ENCODE assay signal across 8 cellular contexts in the genomic region with DNA sequence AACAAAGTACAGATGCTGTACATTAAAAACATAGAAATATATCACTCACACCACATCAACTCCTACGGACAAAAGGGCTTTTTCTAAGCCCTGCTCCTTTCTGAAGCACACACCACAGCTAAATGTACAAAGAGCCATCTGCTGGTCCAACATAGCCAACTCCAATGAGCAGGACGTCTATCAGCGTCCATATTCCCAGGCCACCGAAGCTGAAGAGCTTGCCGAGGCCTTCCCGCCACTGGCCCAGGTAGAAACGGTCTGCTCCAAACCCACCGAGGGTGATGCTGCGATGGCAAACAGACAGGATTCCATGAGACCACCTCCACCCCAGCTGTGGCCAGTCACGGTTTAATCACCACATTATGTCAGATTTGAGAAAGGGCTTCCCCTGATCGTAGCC. TPM values are rescaled to one million over a fixed set of nuclear protein-coding genes. Genes with fewer than 3 reads are reported as not detected.
DNase-seq lines count a peak whose midpoint lies in the region; TF ChIP-seq lines count a peak whose summit lies in the region.

No MANE protein-coding gene starts in this region.

- H3K18ac ChIP-seq in mesenchymal stem cell (ENCODE audit: low read depth in 1 of 2, low read length in 2 of 2) = no peak overlapping the region

- H3K4me3 ChIP-seq in A673 (ENCODE audit: low read depth, low read length, poor library complexity, severe bottlenecking) = peak overlapping the region; percentile 1
- H3K4me3 ChIP-seq in HUES48 (ENCODE audit: low read depth, low read length) = no peak overlapping the region
- H3K4me3 ChIP-seq in brain microvascular endothelial cell (ENCODE audit: low read depth, low read length) = no peak overlapping the region
- H3K4me3 ChIP-seq in mesenchymal stem cell (ENCODE audit: insufficient read depth in 1 of 2, low read depth in 1 of 2, low read length in 2 of 2) = no peak overlapping the region
- H3K4me3 ChIP-seq in H7 (ENCODE audit: insufficient read depth, low read depth, low read length) = no peak overlapping the region
- H3K4me3 ChIP-seq in tibial nerve = no peak overlapping the region

- no peaks in the 10 kb centered on the region for H3K9me3 ChIP-seq in A673 (ENCODE audit: low read depth, low read length, poor library complexity, severe bottlenecking)
- H3K9me3 ChIP-seq in HUES48 (ENCODE audit: control insufficient read depth, insufficient read depth, low read length) = no peaks in the 10 kb centered on the region
- H3K9me3 ChIP-seq in mesenchymal stem cell (ENCODE audit: control insufficient read depth, low read length) = no peaks in the 10 kb centered on the region
- H3K9me3 ChIP-seq in tibial nerve = no peaks in the 10 kb centered on the region

- TF ChIP-seq EP300 in tibial nerve (IDR thresholded peaks at IDR 0.05) = no peak

- H2BK5ac ChIP-seq in mesenchymal stem cell (ENCODE audit: low read depth, low read length, poor library complexity, severe bottlenecking) = no peak overlapping the region

- peak overlapping the region in 1 of 2 experiments; percentile 24 for H3K4ac ChIP-seq in mesenchymal stem cell (ENCODE audit: low read depth in 1 of 2, low read length in 2 of 2)

- peaks cover 52% of the 10 kb centered on the region for H3K36me3 ChIP-seq in A673 (ENCODE audit: insufficient read depth, low read length, poor library complexity, severe bottlenecking)
- H3K36me3 ChIP-seq in HUES48 (ENCODE audit: control insufficient read depth, insufficient read depth, low read length) = peaks cover 70% of the 10 kb centered on the region
- peaks cover 24% of the 10 kb centered on the region for H3K36me3 ChIP-seq in brain microvascular endothelial cell (replicated peaks)
- H3K36me3 ChIP-seq in mesenchymal stem cell (ENCODE audit: control insufficient read depth in 1 of 2, insufficient read depth in 2 of 2, low read depth in 1 of 2, low read length in 2 of 2) = peaks cover 24 to 81% of the 10 kb centered on the region in 2 experiments
- H3K36me3 ChIP-seq in H7 (replicated peaks; ENCODE audit: control insufficient read depth, insufficient read depth, low read length) = peaks cover 11% of the 10 kb centered on the region
- H3K36me3 ChIP-seq in tibial nerve = peaks cover 9 to 82% (median 9%) of the 10 kb centered on the region in 3 donors

- DNase-seq in A673 (ENCODE audit: low spot score) = peak; percentile 50
- DNase-seq in brain microvascular endothelial cell = no peak
- DNase-seq in mesenchymal stem cell = peak; percentile 40
- no peak for DNase-seq in H7
- no peak for DNase-seq in NCI-H446 treated with DMSO at 0.1 percent for 48 hours (lab: John Stamatoyannopoulos, UW)
- DNase-seq in COR-L47 (lab: John Stamatoyannopoulos, UW) = no peak
- DNase-seq in tibial nerve (ENCODE audit: low spot score in 2 of 2) = no peak

- POLR2A ChIA-PET in A673 (lab: Charles Lee; ENCODE audit: low non-redundant PET) = no interaction called here

- no peak overlapping the region for H2AK5ac ChIP-seq in mesenchymal stem cell (ENCODE audit: low read length, severe bottlenecking)

- H3K23ac ChIP-seq in mesenchymal stem cell (ENCODE audit: low read length in 2 of 2) = no peak overlapping the region

- no peak overlapping the region for H2AFZ ChIP-seq in mesenchymal stem cell (ENCODE audit: low read depth, low read length)

- 75% methylated on average over 11 of the region's 11 CpGs for WGBS in mesenchymal stem cell
- WGBS in tibial nerve, 2 donors = 43 to 48% methylated on average over 11 of the region's 11 CpGs

- H3K4me2 ChIP-seq in mesenchymal stem cell (ENCODE audit: low read length, poor library complexity, severe bottlenecking) = no peak overlapping the region

- TSS peak; percentile 99 for BruUV-seq in A673 (replicated peaks; lab: Mats Ljungman, UMichigan)

- peaks cover 30% of the 10 kb centered on the region for H3K79me1 ChIP-seq in mesenchymal stem cell (replicated peaks; ENCODE audit: low read length, poor library complexity, severe bottlenecking)

- intact Hi-C loops in A673 (cut with micrococcal nuclease; ENCODE audit: unreplicated experiment) = no loop called here

- no peak overlapping the region for H2BK12ac ChIP-seq in mesenchymal stem cell (ENCODE audit: low read length in 2 of 2)

- H3K4me1 ChIP-seq in A673 (ENCODE audit: insufficient read depth, low read length, poor library complexity, severe bottlenecking) (peaks cover 33% of the 10 kb centered on the region), HUES48 (ENCODE audit: control insufficient read depth, insufficient read depth, low read length) (peaks cover 7% of the 10 kb centered on the region), mesenchymal stem cell (ENCODE audit: control insufficient read depth, insufficient read depth, low read depth, low read length) (peaks cover 3% of the 10 kb centered on the region), tibial nerve (peaks cover 0 to 29% (median 9%) of the 10 kb centered on the region in 4 donors)

- H3K14ac ChIP-seq in mesenchymal stem cell (ENCODE audit: low read length in 2 of 2) = no peak overlapping the region

- H3K27ac ChIP-seq in A673 (ENCODE audit: low read depth, low read length, poor library complexity, severe bottlenecking) (peak overlapping the region; percentile 94), HUES48 (ENCODE audit: low read depth, low read length) (peak overlapping the region; percentile 1), brain microvascular endothelial cell (no peak overlapping the region), mesenchymal stem cell (ENCODE audit: low read length, poor library complexity, severe bottlenecking) (peak overlapping the region; percentile 0), tibial nerve (peak overlapping the region in 2 of 4 donors; percentile 31 to 61)

- TF ChIP-seq CTCF in A673 (conservative IDR thresholded peaks at IDR 0.05; ENCODE audit: low read depth, low read length) (no peak), brain microvascular endothelial cell (IDR thresholded peaks at IDR 0.05; ENCODE audit: low read depth, low read length, missing control alignments) (peak; percentile 17), tibial nerve (IDR thresholded peaks at IDR 0.05) (no peak)

- peak overlapping the region; percentile 91 for H4K8ac ChIP-seq in mesenchymal stem cell (ENCODE audit: low read length)

- in situ Hi-C loops in brain microvascular endothelial cell (cut with HindIII; ENCODE audit: low pct_ligation_motif_present, low sequenced_read_pairs) = no loop called here

- H2BK120ac ChIP-seq in mesenchymal stem cell (ENCODE audit: low read depth, low read length) = no peak overlapping the region

- no peaks in the 10 kb centered on the region for H3K27me3 ChIP-seq in A673 (replicated peaks; ENCODE audit: insufficient read depth, low read depth, low read length, poor library complexity)
- no peaks in the 10 kb centered on the region for H3K27me3 ChIP-seq in HUES48 (ENCODE audit: control insufficient read depth, insufficient read depth, low read length)
- no peaks in the 10 kb centered on the region for H3K27me3 ChIP-seq in brain microvascular endothelial cell (replicated peaks)
- H3K27me3 ChIP-seq in mesenchymal stem cell (ENCODE audit: control insufficient read depth in 1 of 2, insufficient read depth in 1 of 2, low read length in 2 of 2) = no peaks in the 10 kb centered on the region
- no peaks in the 10 kb centered on the region for H3K27me3 ChIP-seq in H7 (ENCODE audit: control insufficient read depth, insufficient read depth, low read length)
- no peaks in the 10 kb centered on the region for H3K27me3 ChIP-seq in tibial nerve

- H4K91ac ChIP-seq in mesenchymal stem cell (ENCODE audit: low read length) = no peak overlapping the region

- H2BK15ac ChIP-seq in mesenchymal stem cell (ENCODE audit: low read depth, poor library complexity, severe bottlenecking) = no peak overlapping the region

- H3K9ac ChIP-seq in HUES48 (ENCODE audit: low read depth, low read length) (no peak overlapping the region), mesenchymal stem cell (ENCODE audit: low read length) (peak overlapping the region; percentile 53)

- TF ChIP-seq POLR2A in tibial nerve (IDR thresholded peaks at IDR 0.05) = no peak

- CTCF ChIA-PET in A673 (lab: Charles Lee) = interaction anchor here (0.6 to 1.9 kb wide), 5 partner anchors 342 to 353 kb away, joined by 3 to 7 read pairs (median 5); a partner anchor contains a TSS

RNA-seq across cellular contexts. Expression of a gene that starts 9.8 kb away (rescaled TPM):
- total RNA-seq in A673 (2021) = 49.4 and 50.7 TPM in 2 replicates
- 26.7 TPM for polyA plus RNA-seq in mesenchymal stem cell (2013, experiment 1 of 2)
- polyA plus RNA-seq in mesenchymal stem cell (2013, experiment 2 of 2) = 29.0 TPM
- total RNA-seq in H7 (2014; rRNA removed; shearing (Covaris generic)) = 27.4 and 41.6 TPM in 2 replicates
- 10 to 100 TPM; 33.5 to 54.0 (median 40.9) TPM for total RNA-seq in tibial nerve

Comparison
In these comparisons a context has a peak if more than half of its experiments do, and no peak if none do; other contexts are left out.
1. DNase-seq: peak in A673 (single experiment) and mesenchymal stem cell (single experiment); none in brain microvascular endothelial cell (single experiment), H7 (single experiment), NCI-H446 treated with DMSO at 0.1 percent for 48 hours (single experiment), COR-L47 (single experiment) and tibial nerve (0 of 2).